ENCODE assay signal across 25 cellular contexts in the genomic region with DNA sequence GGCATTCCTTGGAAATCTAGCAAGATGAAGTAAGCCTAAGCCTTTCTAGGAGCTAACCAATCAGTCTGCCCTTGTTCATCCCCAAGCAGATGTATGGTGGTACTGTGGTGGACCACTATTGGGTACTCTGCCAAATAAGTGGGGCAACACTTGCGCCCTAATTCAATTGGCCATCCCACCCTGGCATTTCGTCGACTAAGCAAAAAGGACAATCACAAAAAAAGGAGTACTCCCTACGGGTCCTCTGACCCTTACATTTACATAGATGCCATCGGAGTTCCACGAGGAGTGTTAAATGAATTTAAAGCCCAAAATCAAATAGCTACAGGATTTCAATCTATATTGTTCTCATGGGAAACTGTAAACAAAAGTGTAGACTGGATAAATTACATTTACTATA.
"Had no signal": no experiment of that assay in that cellular context is flagged by ENCODE, and none has a peak within 500 bp of the region (broad histone marks: within the 10 kb centered on the region; RNA-seq: fewer than 3 reads in every experiment).

No MANE protein-coding gene starts in this region.

- FAIRE-seq: islet of Langerhans, kidney, pancreas, small intestine had no signal

- DNase-seq: immature natural killer cell; kidney; left colon; left lung; lower lobe of right lung; mammary epithelial cell; mesenchymal stem cell; naive thymus-derived CD8-positive, alpha-beta T cell; nucleus accumbens; pancreas; posterior cingulate gyrus; retina; right cardiac atrium; sigmoid colon; small intestine; spleen; stimulated activated CD4-positive, alpha-beta T cell treated with anti-CD3 and anti-CD28 coated beads, Interleukin-4, amount 100 ng/mL, for 24 hours; stimulated activated naive CD4-positive, alpha-beta T cell; tibial artery; uterus had no signal

- H3K27me3 ChIP-seq: left lung, pancreas, sigmoid colon, spleen, suprapubic skin, tibial artery, uterus had no signal

- H3K4me3 ChIP-seq: left lung, lower lobe of right lung, pancreas, prostate gland, sigmoid colon, spleen, suprapubic skin, thoracic aorta, tibial artery, uterus had no signal

- H3K9me3 ChIP-seq: pancreas, prostate gland had no signal

- H3K27ac ChIP-seq: left lung, lower lobe of right lung, pancreas, prostate gland, sigmoid colon, spleen, suprapubic skin, thoracic aorta, tibial artery, uterus had no signal

- H3K36me3 ChIP-seq: lower lobe of right lung, pancreas, prostate gland, sigmoid colon, thoracic aorta, uterus had no signal

- H3K4me1 ChIP-seq: left lung, lower lobe of right lung, pancreas, prostate gland, suprapubic skin, uterus had no signal

- ATAC-seq: left colon; left lung; lower lobe of right lung; naive thymus-derived CD8-positive, alpha-beta T cell; pancreas; right cardiac atrium; stimulated activated effector memory CD8-positive, alpha-beta T cell treated with anti-CD3 and anti-CD28 coated beads, Interleukin-12 subunit alpha, Interleukin-12 subunit beta, amount 100 ng/mL, for 72 hours had no signal
